Comparison of ENCODE assay signal across 8 cellular contexts in genomic region chr6:136967874-136968752, GRCh38. TPM values are rescaled to one million over a fixed set of nuclear protein-coding genes. Genes with fewer than 3 reads are reported as not detected.
DNase-seq lines count a peak whose midpoint lies in the region; ATAC-seq and TF ChIP-seq lines count a peak whose summit lies in the region.

No MANE protein-coding gene starts in this region.

- H3K4me3 ChIP-seq in fibroblast of mammary gland (ENCODE audit: control insufficient read depth, low read depth, low read length) (no peak overlapping the region), testis (peak overlapping the region in 1 of 2 donors; percentile 4)

- intact Hi-C loops in testis (cut with DNase I; ENCODE audit: low total_unique reads): no loop called here

- H3K27ac ChIP-seq in testis: no peak overlapping the region

- no peaks in the 10 kb centered on the region for H3K9me3 ChIP-seq in testis

- DNase-seq in DMS53 (lab: John Stamatoyannopoulos, UW) (peak; percentile 90), HuH-7.5 (ENCODE audit: low spot score) (peak; percentile 71), activated T-cell treated with anti-CD3 and anti-CD28 coated beads for 48 hours (ENCODE audit: low read depth) (peak; percentile 47), fibroblast of mammary gland (ENCODE audit: low read depth) (peak; percentile 72), nucleus accumbens (lab: John Stamatoyannopoulos, UW) (peak in 36 of 56 donors; percentile 2 to 77 (median 20)), testis (peak; percentile 86)

- ATAC-seq in GM21619 (IDR thresholded peaks at IDR 0.05; ENCODE audit: unreplicated experiment): peak; percentile 99

- no peak for TF ChIP-seq POLR2A in testis (IDR thresholded peaks at IDR 0.05)

- no peaks in the 10 kb centered on the region for H3K36me3 ChIP-seq in testis (ENCODE audit: low read depth, missing control alignments)

- H3K4me1 ChIP-seq in testis: no peaks in the 10 kb centered on the region

- peak; percentile 68 for TF ChIP-seq CTCF in fibroblast of mammary gland (conservative IDR thresholded peaks at IDR 0.05; ENCODE audit: control insufficient read depth, insufficient read depth, low read depth, low read length)
- TF ChIP-seq CTCF in testis (IDR thresholded peaks at IDR 0.05): peak; percentile 42 to 55 (median 51)

- 43 to 47% methylated on average over 19 of the region's 19 CpGs for WGBS in testis, 2 donors

- H3K27me3 ChIP-seq in testis: no peaks in the 10 kb centered on the region

TF ChIP-seq in PFSK-1, 5 proteins besides CTCF, POLR2A, EP300 and RAD21:
- no peak for TF ChIP-seq POLR2AphosphoS5 (IDR thresholded peaks at IDR 0.05; ENCODE audit: low read depth, low read length)
- peak; percentile 65 to 87; a peak in 3 of 4 replicates for TF ChIP-seq REST (IDR thresholded peaks at IDR 0.05; ENCODE audit: insufficient read depth in 1 of 2, low read depth in 2 of 2, low read length in 2 of 2)

RNA-seq across cellular contexts. Expression of gene SLC35D3, which starts 46.0 kb away (rescaled TPM):
- polyA plus RNA-seq in PFSK-1 (2012; ENCODE audit: insufficient read length, low read depth): not detected
- not detected for total RNA-seq in testis
- polyA plus RNA-seq in testis (ENCODE audit: insufficient read depth, low read depth, low replicate concordance): not detected

Comparison
In these comparisons a context has a peak if more than half of its experiments do, and no peak if none do; other contexts are left out.
1. DNase-seq: peak in every context shown above with its lines; median percentile 90 in DMS53; 86 in testis; 72 in fibroblast of mammary gland; 71 in HuH-7.5; 47 in activated T-cell treated with anti-CD3 and anti-CD28 coated beads for 48 hours; 20 in nucleus accumbens.